Comparison of ENCODE assay signal across 21 cellular contexts in genomic region chr15:92009162-92009561, GRCh38.
DNase-seq lines count a peak whose midpoint lies in the region; ATAC-seq, FAIRE-seq and TF ChIP-seq lines count a peak whose summit lies in the region.
"Had no signal": no experiment of that assay in that cellular context is flagged by ENCODE, and none has a peak within 500 bp of the region (broad histone marks: within the 10 kb centered on the region; RNA-seq: fewer than 3 reads in every experiment).

No MANE protein-coding gene starts in this region.

- RAD21 ChIA-PET in GM12878 (lab: Charles Lee; ENCODE audit: unreplicated experiment): no interaction called here

- H3K27me3 Mint-ChIP-seq in CD4-positive, CD25-positive, alpha-beta regulatory T cell: no peaks in the 10 kb centered on the region

- no peak for TF ChIP-seq RAD21 in GM12878 (IDR thresholded peaks at IDR 0.05; ENCODE audit: insufficient read depth, low read depth, low read length)

- H3K9me3 Mint-ChIP-seq in CD4-positive, CD25-positive, alpha-beta regulatory T cell: no peaks in the 10 kb centered on the region

- in situ Hi-C loops in GM12878 (cut with MboI): no loop called here

- 24% methylated on average over 6 of the region's 6 CpGs for WGBS in GM12878 (ENCODE audit: insufficient coverage, insufficient replicate concordance, low lambda C conversion rate, missing lambda C conversion rate)

- H3K4me2 ChIP-seq in GM12878 (ENCODE audit: control insufficient read depth, insufficient read depth): no peak overlapping the region

- peak overlapping the region; percentile 18; the same call in 1 of the 2 replicates for H3K4me3 ChIP-seq in ACC112 (ENCODE audit: low read depth, low read length)
- H3K4me3 ChIP-seq in CD4-positive, CD25-positive, alpha-beta regulatory T cell (ENCODE audit: low read depth, low read length): no peak overlapping the region
- no peak overlapping the region for H3K4me3 ChIP-seq in GM12878

- H3K4me1 ChIP-seq in ACC112 (ENCODE audit: control insufficient read depth, insufficient read depth, low read length, unreplicated experiment) (peaks cover 21% of the 10 kb centered on the region), GM12878 (ENCODE audit: control insufficient read depth, insufficient read depth, low read length) (no peaks in the 10 kb centered on the region)
- peaks cover 7% of the 10 kb centered on the region for H3K4me1 ChIP-seq in CD4-positive, CD25-positive, alpha-beta regulatory T cell (ENCODE audit: control insufficient read depth, insufficient read depth, low read length, poor library complexity, severe bottlenecking)

- intact Hi-C loops in GM12878 (cut with micrococcal nuclease; ENCODE audit: unreplicated experiment): no loop called here

- DNase-seq in CD4-positive, CD25-positive, alpha-beta regulatory T cell: no peak
- DNase-seq in GM12878 (ENCODE audit: low read depth, low spot score) (no peak), A172 (ENCODE audit: low spot score) (no peak), GM12891 (ENCODE audit: insufficient read length, low spot score) (no peak), GF-D8 (lab: John Stamatoyannopoulos, UW) (no peak)
- DNase-seq in stimulated activated CD4-positive, alpha-beta T cell treated with anti-CD3 and anti-CD28 coated beads, Interleukin-15, amount 100 ng/mL, for 48 hours (ENCODE audit: low read depth in 2 of 2): peak; percentile 10 to 20
- DNase-seq: amygdala, BE2C, foreskin fibroblast, HFFc6, left cardiac atrium, NCI-H1436, NCI-H2227 treated with DMSO at 0.1 percent for 48 hours, RPMI8226, trophoblast cell had no signal

- H3K4me3 Mint-ChIP-seq in CD4-positive, CD25-positive, alpha-beta regulatory T cell: peak overlapping the region in 2 of 4 donors; percentile 53 to 60
- H3K4me3 Mint-ChIP-seq: HFFc6 had no signal

- no TSS peak for BruUV-seq in GM12878 (replicated peaks; lab: Mats Ljungman, UMichigan)

- H2AFZ ChIP-seq in ACC112 (ENCODE audit: low read length, unreplicated experiment) (peak overlapping the region; percentile 1), GM12878 (ENCODE audit: control insufficient read depth, low read depth, low read length) (no peak overlapping the region)

- H3K27ac Mint-ChIP-seq in CD4-positive, CD25-positive, alpha-beta regulatory T cell: peak overlapping the region in 2 of 3 donors; percentile 16 to 74
- H3K27ac Mint-ChIP-seq: HFFc6 had no signal

- FAIRE-seq in GM12878 (lab: Jason Lieb, UNC) (no peak), GM12891 (lab: Jason Lieb, UNC) (no peak)
- FAIRE-seq: G401.6, GM12892 had no signal

- POLR2A ChIA-PET in GM12878 (lab: Charles Lee): no interaction called here

- no peaks in the 10 kb centered on the region for H3K36me3 ChIP-seq in ACC112 (ENCODE audit: insufficient read depth, low read length)
- no peaks in the 10 kb centered on the region for H3K36me3 ChIP-seq in CD4-positive, CD25-positive, alpha-beta regulatory T cell (ENCODE audit: control insufficient read depth, insufficient read depth, low read length)
- H3K36me3 ChIP-seq in GM12878 (ENCODE audit: control insufficient read depth in 2 of 2, insufficient read depth in 2 of 2, low read length in 1 of 2): no peaks in the 10 kb centered on the region
- H3K36me3 ChIP-seq: BE2C, neutrophil had no signal

- H3K27ac ChIP-seq in ACC112 (ENCODE audit: low read depth, low read length): no peak overlapping the region
- H3K27ac ChIP-seq in CD4-positive, CD25-positive, alpha-beta regulatory T cell (ENCODE audit: insufficient read depth, low read length, poor library complexity, severe bottlenecking): no peak overlapping the region
- H3K27ac ChIP-seq in GM12878 (ENCODE audit: control insufficient read depth, insufficient read depth): no peak overlapping the region
- H3K27ac ChIP-seq: neutrophil, VCaP had no signal

- no peak overlapping the region for H3K9ac ChIP-seq in GM12878 (ENCODE audit: control insufficient read depth, insufficient read depth, low read length)

- peaks cover 31 to 89% (median 64%) of the 10 kb centered on the region in 4 donors for H3K4me1 Mint-ChIP-seq in CD4-positive, CD25-positive, alpha-beta regulatory T cell

- TF ChIP-seq CTCF in GM12878 (IDR thresholded peaks at IDR 0.05 in 2 of 3, conservative IDR thresholded peaks at IDR 0.05 in 1 of 3; ENCODE audit: control insufficient read depth in 2 of 3, extremely low read depth in 1 of 3, insufficient read depth in 1 of 3, low read depth in 3 of 3, low read length in 3 of 3): no peak

- ATAC-seq in CD4-positive, CD25-positive, alpha-beta regulatory T cell (ENCODE audit: low read depth in 2 of 2): no peak
- ATAC-seq in GM12878 (peak; percentile 15; the same call in 2 of the 3 replicates), GM18907 (IDR thresholded peaks at IDR 0.05; ENCODE audit: unreplicated experiment) (no peak)

- CTCF ChIA-PET in GM12878 (lab: Yijun Ruan, JAX): interaction anchor here (1.1 kb wide), 1 partner anchor 61 kb away, joined by 3 read pairs; no protein-coding TSS in a partner anchor

- no peak for TF ChIP-seq EP300 in GM12878 (IDR thresholded peaks at IDR 0.05; ENCODE audit: borderline replicate concordance in 1 of 2, control insufficient read depth in 1 of 2, low read depth in 2 of 2, low read length in 2 of 2)

- peaks cover 4% of the 10 kb centered on the region for H3K79me2 ChIP-seq in ACC112 (ENCODE audit: control insufficient read depth, insufficient read depth, low read length, unreplicated experiment)
- no peaks in the 10 kb centered on the region for H3K79me2 ChIP-seq in GM12878 (ENCODE audit: control insufficient read depth, insufficient read depth, low read length)

- TF ChIP-seq POLR2A in GM12878 (IDR thresholded peaks at IDR 0.05; ENCODE audit: low read depth, low read length): no peak
- no peak for TF ChIP-seq POLR2A in GM12891 (IDR thresholded peaks at IDR 0.05; ENCODE audit: low read depth, low read length)

- H3K27me3 ChIP-seq in ACC112 (ENCODE audit: insufficient read depth, low read length) (no peaks in the 10 kb centered on the region), GM12878 (replicated peaks in 1 of 2; ENCODE audit: control insufficient read depth in 2 of 2, insufficient read depth in 2 of 2, low read length in 1 of 2) (0 out of 4 replicates have a peak, but pooled peaks cover 0 to 2% of the 10 kb centered on the region in 2 experiments)
- no peaks in the 10 kb centered on the region for H3K27me3 ChIP-seq in CD4-positive, CD25-positive, alpha-beta regulatory T cell (ENCODE audit: control insufficient read depth, insufficient read depth, low read length)
- H3K27me3 ChIP-seq: BE2C, neutrophil had no signal

- SMC1A ChIA-PET in GM12878 (lab: Charles Lee; ENCODE audit: uncharacterized antibody, unreplicated experiment): interaction anchor here (0.7 kb wide), 1 partner anchor 279 kb away, joined by 3 read pairs; no protein-coding TSS in a partner anchor

- no peaks in the 10 kb centered on the region for H3K9me3 ChIP-seq in CD4-positive, CD25-positive, alpha-beta regulatory T cell (ENCODE audit: control insufficient read depth in 2 of 2, low read length in 2 of 2)
- no peaks in the 10 kb centered on the region for H3K9me3 ChIP-seq in GM12878 (replicated peaks; ENCODE audit: control insufficient read depth, insufficient read depth, low read length)
- H3K9me3 ChIP-seq: BE2C, neutrophil had no signal

- H3K36me3 Mint-ChIP-seq in CD4-positive, CD25-positive, alpha-beta regulatory T cell: peaks cover 5% of the 10 kb centered on the region

- H4K20me1 ChIP-seq in GM12878 (ENCODE audit: control insufficient read depth, insufficient read depth): no peaks in the 10 kb centered on the region

TF ChIP-seq in GM12878, 131 proteins besides CTCF, POLR2A, EP300 and RAD21 (continues in another document):
- no peak for TF ChIP-seq POU2F2 (IDR thresholded peaks at IDR 0.05; ENCODE audit: borderline replicate concordance, low read depth, low read length)
- TF ChIP-seq MTA3 (IDR thresholded peaks at IDR 0.05; ENCODE audit: borderline replicate concordance, low read length): no peak
- TF ChIP-seq NRF1 (conservative IDR thresholded peaks at IDR 0.05; ENCODE audit: low read depth, low read length): no peak
- TF ChIP-seq SMARCA5 (IDR thresholded peaks at IDR 0.05): no peak
- no peak for TF ChIP-seq IKZF2 (IDR thresholded peaks at IDR 0.05)
- TF ChIP-seq CREM (IDR thresholded peaks at IDR 0.05; ENCODE audit: low read depth): no peak
- TF ChIP-seq WRNIP1 (IDR thresholded peaks at IDR 0.05; ENCODE audit: borderline replicate concordance, low read depth, low read length): no peak
- TF ChIP-seq HDGF (IDR thresholded peaks at IDR 0.05): no peak
- no peak for TF ChIP-seq E2F4 (IDR thresholded peaks at IDR 0.05; ENCODE audit: low read depth, low read length)

TF ChIP-seq in GM12891, 5 proteins besides CTCF, POLR2A, EP300 and RAD21:
- TF ChIP-seq PAX5 (IDR thresholded peaks at IDR 0.05; ENCODE audit: insufficient read depth, low read length, severe bottlenecking) (no peak), POU2F2 (IDR thresholded peaks at IDR 0.05; ENCODE audit: low read depth, low read length) (no peak), TAF1 (IDR thresholded peaks at IDR 0.05; ENCODE audit: low read depth, low read length) (no peak), POLR2AphosphoS5 (IDR thresholded peaks at IDR 0.05; ENCODE audit: low read depth, low read length) (no peak), SPI1 (IDR thresholded peaks at IDR 0.05; ENCODE audit: low read depth, low read length) (no peak)

Comparison
In these comparisons a context has a peak if more than half of its experiments do, and no peak if none do; other contexts are left out.
1. DNase-seq: peak in stimulated activated CD4-positive, alpha-beta T cell treated with anti-CD3 and anti-CD28 coated beads, Interleukin-15, amount 100 ng/mL, for 48 hours (2 of 2); none in CD4-positive, CD25-positive, alpha-beta regulatory T cell (0 of 3), GM12878 (single experiment), A172 (single experiment), GM12891 (single experiment) and GF-D8 (single experiment).